ENCODE assay signal across 13 cellular contexts in genomic region chr7:22435105-22435504, GRCh38.
DNase-seq lines count a peak whose midpoint lies in the region; ATAC-seq and FAIRE-seq lines count a peak whose summit lies in the region.
"Had no signal": no experiment of that assay in that cellular context is flagged by ENCODE, and none has a peak within 500 bp of the region (broad histone marks: within the 10 kb centered on the region; RNA-seq: fewer than 3 reads in every experiment).

No MANE protein-coding gene starts in this region.

- no peak for FAIRE-seq in RCC 7860 (lab: Jason Lieb, UNC)
- FAIRE-seq: endometrium, keratinocyte had no signal

- CTCF ChIA-PET in activated CD4-positive, alpha-beta T cell treated with anti-CD3 and anti-CD28 coated beads for 36 hours (lab: Charles Lee) = no interaction called here

- no peaks in the 10 kb centered on the region for H3K36me3 Mint-ChIP-seq in activated CD4-positive, alpha-beta T cell treated with anti-CD3 and anti-CD28 coated beads for 36 hours (ENCODE audit: low read depth)
- H3K36me3 Mint-ChIP-seq: WTC11 had no signal

- intact Hi-C loops in activated CD4-positive, alpha-beta T cell treated with anti-CD3 and anti-CD28 coated beads for 36 hours (cut with DNase I, micrococcal nuclease) = no loop called here

- peaks cover 2% of the 10 kb centered on the region for H3K4me1 Mint-ChIP-seq in activated CD4-positive, alpha-beta T cell treated with anti-CD3 and anti-CD28 coated beads for 36 hours

- H3K27ac Mint-ChIP-seq in activated CD4-positive, alpha-beta T cell treated with anti-CD3 and anti-CD28 coated beads for 36 hours = no peak overlapping the region
- H3K27ac Mint-ChIP-seq: WTC11 had no signal

- ATAC-seq in GM21723 (IDR thresholded peaks at IDR 0.05; ENCODE audit: unreplicated experiment) = peak; percentile 93
- peak; percentile 83 for ATAC-seq in HG03342 (IDR thresholded peaks at IDR 0.05; ENCODE audit: unreplicated experiment)
- no peak for ATAC-seq in activated CD4-positive, alpha-beta T cell treated with anti-CD3 and anti-CD28 coated beads for 36 hours
- ATAC-seq: PC-3, WTC11 had no signal

- no peaks in the 10 kb centered on the region for H3K9me3 Mint-ChIP-seq in activated CD4-positive, alpha-beta T cell treated with anti-CD3 and anti-CD28 coated beads for 36 hours (ENCODE audit: low read depth)

- POLR2A ChIA-PET in activated CD4-positive, alpha-beta T cell treated with anti-CD3 and anti-CD28 coated beads for 36 hours (lab: Charles Lee) = interaction anchor here (0.6 kb wide), 1 partner anchor 608 kb away, joined by 3 read pairs; no protein-coding TSS in a partner anchor

- peaks cover 12% of the 10 kb centered on the region for H3K27me3 Mint-ChIP-seq in activated CD4-positive, alpha-beta T cell treated with anti-CD3 and anti-CD28 coated beads for 36 hours

- DNase-seq in NCI-H2107 treated with DMSO at 0.1 percent for 48 hours (lab: John Stamatoyannopoulos, UW; ENCODE audit: unreplicated experiment) (peak; percentile 40), NCI-H2107 (lab: John Stamatoyannopoulos, UW) (no peak), left kidney (ENCODE audit: low read depth, low spot score) (peak; percentile 27), SHP77 treated with DMSO at 0.1 percent for 48 hours (lab: John Stamatoyannopoulos, UW) (no peak), RCC 7860 (ENCODE audit: low spot score) (no peak)
- no peak for DNase-seq in activated CD4-positive, alpha-beta T cell treated with anti-CD3 and anti-CD28 coated beads for 36 hours
- DNase-seq: GF-D8, PC-3 had no signal

- H3K4me3 Mint-ChIP-seq in activated CD4-positive, alpha-beta T cell treated with anti-CD3 and anti-CD28 coated beads for 36 hours = no peak overlapping the region
- H3K4me3 Mint-ChIP-seq: WTC11 had no signal

Comparison
In these comparisons a context has a peak if more than half of its experiments do, and no peak if none do; other contexts are left out.
1. DNase-seq: peak in NCI-H2107 treated with DMSO at 0.1 percent for 48 hours (single experiment) and left kidney (single experiment); none in NCI-H2107 (single experiment), SHP77 treated with DMSO at 0.1 percent for 48 hours (single experiment), RCC 7860 (single experiment) and activated CD4-positive, alpha-beta T cell treated with anti-CD3 and anti-CD28 coated beads for 36 hours (single experiment).